In genomic region chrY:2913066-2913815, GRCh38 we compare ENCODE assay signal across 10 cellular contexts. TPM values are rescaled to one million over a fixed set of nuclear protein-coding genes. Genes with fewer than 3 reads are reported as not detected.
DNase-seq lines count a peak whose midpoint lies in the region; ATAC-seq, FAIRE-seq and TF ChIP-seq lines count a peak whose summit lies in the region.
"Had no signal": no experiment of that assay in that cellular context is flagged by ENCODE, and none has a peak within 500 bp of the region (broad histone marks: within the 10 kb centered on the region; RNA-seq: fewer than 3 reads in every experiment).

No MANE protein-coding gene starts in this region.

- H3K9me3 ChIP-seq in spleen = no peaks in the 10 kb centered on the region
- H3K9me3 ChIP-seq: right lobe of liver had no signal

- H3K27ac ChIP-seq in spleen = no peak overlapping the region
- H3K27ac ChIP-seq: right lobe of liver had no signal

- peak; percentile 58 for ATAC-seq in HG03039 (IDR thresholded peaks at IDR 0.05; ENCODE audit: unreplicated experiment)

- H3K27me3 ChIP-seq in spleen (replicated peaks in 1 of 7) = no peaks in the 10 kb centered on the region
- H3K27me3 ChIP-seq: right lobe of liver had no signal

- intact Hi-C loops in spleen (cut with DNase I; ENCODE audit: low total_unique reads) = no loop called here

- TF ChIP-seq CTCF in spleen (IDR thresholded peaks at IDR 0.05 in 8 of 11, conservative IDR thresholded peaks at IDR 0.05 in 3 of 11) = peak in 3 of 11 experiments; percentile 21 to 40 (median 24)

- H3K4me1 ChIP-seq in spleen = no peaks in the 10 kb centered on the region
- H3K4me1 ChIP-seq: right lobe of liver had no signal

- DNase-seq in activated CD4-positive, alpha-beta T cell treated with anti-CD3 and anti-CD28 coated beads, Interleukin-2, amount 50 U/mL, for 4 hours = peak; percentile 9 to 29
- peak; percentile 1 for DNase-seq in medulla oblongata (ENCODE audit: extremely low spot score)
- no peak for DNase-seq in spleen
- DNase-seq in DMS53 treated with DMSO at 0.1 percent for 48 hours (lab: John Stamatoyannopoulos, UW; ENCODE audit: unreplicated experiment) = no peak
- no peak for DNase-seq in SHP77 (lab: John Stamatoyannopoulos, UW)
- no peak for DNase-seq in NCI-H510A (lab: John Stamatoyannopoulos, UW)
- DNase-seq: NCI-H1436, right lobe of liver had no signal

- no peak for TF ChIP-seq POLR2A in spleen (IDR thresholded peaks at IDR 0.05)

- peak; percentile 6 for FAIRE-seq in G401.6 (lab: Jason Lieb, UNC)

- H3K36me3 ChIP-seq in spleen = no peaks in the 10 kb centered on the region
- H3K36me3 ChIP-seq: right lobe of liver had no signal

- H3K4me3 ChIP-seq in spleen = no peak overlapping the region
- H3K4me3 ChIP-seq: right lobe of liver had no signal

RNA-seq across cellular contexts. Expression of gene ZFY, which starts 21.9 kb away (rescaled TPM):
- total RNA-seq in spleen = 10 to 100 TPM in 2 of 7 donors, not detected in 5; 12.7 to 13.9 TPM
- 1 to 10 TPM in 2 of 3 donors, not detected in 1; 5.0 to 5.5 TPM for polyA plus RNA-seq in spleen

Comparison
In these comparisons a context has a peak if more than half of its experiments do, and no peak if none do; other contexts are left out.
1. DNase-seq: peak in activated CD4-positive, alpha-beta T cell treated with anti-CD3 and anti-CD28 coated beads, Interleukin-2, amount 50 U/mL, for 4 hours (2 of 2) and medulla oblongata (single experiment); none in spleen (single experiment), DMS53 treated with DMSO at 0.1 percent for 48 hours (single experiment), SHP77 (0 of 2) and NCI-H510A (single experiment).